ENCODE assay signal across 14 cellular contexts in the genomic region with DNA sequence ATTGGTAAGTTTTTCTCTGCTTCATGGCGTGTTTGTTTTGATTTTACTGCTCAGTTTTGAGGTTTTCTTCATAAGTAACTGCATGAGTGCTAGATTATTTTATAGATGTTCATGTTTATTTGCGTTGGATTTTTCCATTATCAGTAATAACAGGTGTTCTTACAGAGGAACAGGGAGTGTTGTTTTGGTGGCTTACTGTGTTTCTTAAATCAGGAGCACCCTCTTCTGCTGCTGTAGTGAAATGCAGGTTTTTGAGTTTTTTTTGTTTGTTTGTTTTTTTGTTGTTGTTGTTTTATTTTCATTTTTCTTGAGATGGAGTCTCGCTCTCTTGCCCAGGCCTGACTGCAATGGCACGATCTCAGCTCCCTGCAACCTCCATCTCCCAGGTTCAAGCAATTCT. TPM values are rescaled to one million over a fixed set of nuclear protein-coding genes. Genes with fewer than 3 reads are reported as not detected.
A peak's percentile ranks its signal among the peaks of the same experiment; 100 is the strongest.
DNase-seq lines count a peak whose midpoint lies in the region; ATAC-seq and TF ChIP-seq lines count a peak whose summit lies in the region.
"Had no signal": no experiment of that assay in that cellular context is flagged by ENCODE, and none has a peak within 500 bp of the region (broad histone marks: within the 10 kb centered on the region; RNA-seq: fewer than 3 reads in every experiment).

No MANE protein-coding gene starts in this region.

- ATAC-seq in GM21423 (IDR thresholded peaks at IDR 0.05; ENCODE audit: unreplicated experiment), result no peak
- ATAC-seq: lower lobe of right lung had no signal

- H3K79me2 ChIP-seq in OCI-LY7 (ENCODE audit: insufficient read depth, low read depth, low read length), result no peaks in the 10 kb centered on the region

- intact Hi-C loops in OCI-LY7 (cut with micrococcal nuclease; ENCODE audit: unreplicated experiment) (loop anchor here (2.0 to 10.0 kb wide), 3 partner anchors 21 to 213 kb away; no protein-coding TSS in a partner anchor), tibial artery (cut with DNase I; ENCODE audit: low total_unique reads) (no loop called here)

- CTCF ChIA-PET in GM10248 (lab: Yijun Ruan, JAX), result interaction anchor here (1.3 to 1.5 kb wide), 3 partner anchors 15 to 108 kb away, joined by 3 to 4 read pairs (median 3); no protein-coding TSS in a partner anchor
- CTCF ChIA-PET in OCI-LY7 (lab: Charles Lee; ENCODE audit: unreplicated experiment), result no interaction called here

- H4K20me1 ChIP-seq in OCI-LY7 (ENCODE audit: insufficient read depth, low read length), result no peaks in the 10 kb centered on the region

- no peak overlapping the region for H3K27ac ChIP-seq in OCI-LY7 (ENCODE audit: low read depth, low read length, poor library complexity, severe bottlenecking)
- no peak overlapping the region for H3K27ac ChIP-seq in tibial artery
- H3K27ac ChIP-seq: colonic mucosa, lower lobe of right lung had no signal

- H3K9me2 ChIP-seq in OCI-LY7 (ENCODE audit: insufficient read depth, low read length), result no peaks in the 10 kb centered on the region

- H3K4me1 ChIP-seq in OCI-LY7 (ENCODE audit: insufficient read depth, low read length, poor library complexity, severe bottlenecking), result no peaks in the 10 kb centered on the region
- no peaks in the 10 kb centered on the region for H3K4me1 ChIP-seq in tibial artery
- H3K4me1 ChIP-seq: colonic mucosa, lower lobe of right lung had no signal

- H3K36me3 ChIP-seq in OCI-LY7 (ENCODE audit: insufficient read depth, low read length) (no peaks in the 10 kb centered on the region), tibial artery (peaks cover 0 to 22% (median 3%) of the 10 kb centered on the region in 3 donors)
- H3K36me3 ChIP-seq: colonic mucosa had no signal

- H3K4me3 ChIP-seq in AG10803 (ENCODE audit: low read length) (no peak overlapping the region), OCI-LY7 (ENCODE audit: low read depth, low read length, poor library complexity, severe bottlenecking) (no peak overlapping the region), fibroblast of villous mesenchyme (ENCODE audit: low read depth, low read length) (no peak overlapping the region), tibial artery (no peak overlapping the region)
- H3K4me3 ChIP-seq: colonic mucosa, lower lobe of right lung had no signal

- DNase-seq in AG10803 (ENCODE audit: low read depth), result peak; percentile 2
- DNase-seq in GM10248 (ENCODE audit: extremely low spot score), result no peak
- DNase-seq in OCI-LY7 (ENCODE audit: low spot score), result peak; percentile 8
- DNase-seq in fibroblast of villous mesenchyme (ENCODE audit: low read depth), result peak; percentile 33
- no peak for DNase-seq in NCI-H69 (lab: John Stamatoyannopoulos, UW)
- DNase-seq in COLO829 (ENCODE audit: low spot score), result no peak
- no peak for DNase-seq in tibial artery
- DNase-seq: activated CD4-positive, alpha-beta memory T cell treated with anti-CD3 and anti-CD28 coated beads for 36 hours; Calu3; colonic mucosa; lower lobe of right lung; NCI-H526 treated with DMSO at 0.1 percent for 48 hours; posterior cingulate gyrus had no signal

- POLR2A ChIA-PET in GM10248 (lab: Yijun Ruan, JAX) (no interaction called here), OCI-LY7 (lab: Charles Lee) (interaction anchor here (1.1 to 1.6 kb wide), 2 partner anchors 32 to 36 kb away, joined by 3 read pairs; partner anchors contain the start of gene SPATA1)

- TF ChIP-seq CTCF in AG10803 (conservative IDR thresholded peaks at IDR 0.05; ENCODE audit: low read length), result no peak; the same call in 1 of the 2 replicates
- TF ChIP-seq CTCF in GM10248 (IDR thresholded peaks at IDR 0.05; ENCODE audit: control extremely low read depth, extremely low read depth, low read depth, missing control alignments), result peak; percentile 28
- TF ChIP-seq CTCF in OCI-LY7 (conservative IDR thresholded peaks at IDR 0.05; ENCODE audit: low read length), result peak; percentile 68
- TF ChIP-seq CTCF in fibroblast of villous mesenchyme (IDR thresholded peaks at IDR 0.05; ENCODE audit: insufficient read depth, low read depth, low read length), result peak; percentile 17
- TF ChIP-seq CTCF in tibial artery (IDR thresholded peaks at IDR 0.05), result no peak

- no peak overlapping the region for H2AFZ ChIP-seq in OCI-LY7 (ENCODE audit: low read length)

- no TSS peak for BruUV-seq in OCI-LY7 (replicated peaks; lab: Mats Ljungman, UMichigan)

- H3K4me2 ChIP-seq in OCI-LY7 (ENCODE audit: low read length), result no peak overlapping the region

- H3K27me3 ChIP-seq in tibial artery, result no peaks in the 10 kb centered on the region
- H3K27me3 ChIP-seq: colonic mucosa had no signal

- H3K9me3 ChIP-seq in OCI-LY7 (ENCODE audit: low read length), result no peaks in the 10 kb centered on the region
- no peaks in the 10 kb centered on the region for H3K9me3 ChIP-seq in tibial artery
- H3K9me3 ChIP-seq: colonic mucosa, lower lobe of right lung had no signal

RNA-seq across cellular contexts. Expression of gene CTBS, which starts 32.6 kb away (rescaled TPM):
- 4.5 and 5.9 TPM in 2 replicates for total RNA-seq in OCI-LY7 (2014; rRNA removed; shearing (Covaris generic))
- 9.3 and 11.9 TPM in 2 replicates for total RNA-seq in OCI-LY7 (2022)
- 11.6 and 12.1 TPM in 2 replicates for total RNA-seq in fibroblast of villous mesenchyme

RNA-seq across cellular contexts. Expression of gene GNG5, which starts 35.3 kb away (rescaled TPM):
- 25.7 and 45.1 TPM in 2 replicates for total RNA-seq in OCI-LY7 (2014; rRNA removed; shearing (Covaris generic))
- total RNA-seq in OCI-LY7 (2022) (113 and 115 TPM in 2 replicates), fibroblast of villous mesenchyme (17.3 and 20.9 TPM in 2 replicates)

RNA-seq across cellular contexts. Expression of gene SPATA1, which starts 35.5 kb away (rescaled TPM):
- 4.7 and 4.8 TPM in 2 replicates for total RNA-seq in OCI-LY7 (2014; rRNA removed; shearing (Covaris generic))
- 1.4 and 6.9 TPM in 2 replicates for total RNA-seq in OCI-LY7 (2022)
- 0.43 and 0.97 TPM in 2 replicates for total RNA-seq in fibroblast of villous mesenchyme

Comparison
In these comparisons a context has a peak if more than half of its experiments do, and no peak if none do; other contexts are left out.
1. DNase-seq: peak in AG10803 (single experiment), OCI-LY7 (single experiment) and fibroblast of villous mesenchyme (single experiment); none in GM10248 (single experiment), NCI-H69 (single experiment), COLO829 (single experiment) and tibial artery (0 of 2).
2. CTCF ChIP-seq: peak in GM10248 (single experiment), OCI-LY7 (single experiment) and fibroblast of villous mesenchyme (single experiment); none in AG10803 (single experiment) and tibial artery (0 of 2).